6 cellular contexts compared by ENCODE assay signal in genomic region chr16:48936811-48937210, GRCh38.
"Had no signal": no experiment of that assay in that cellular context is flagged by ENCODE, and none has a peak within 500 bp of the region (broad histone marks: within the 10 kb centered on the region; RNA-seq: fewer than 3 reads in every experiment).

No MANE protein-coding gene starts in this region.

- H3K4me1 Mint-ChIP-seq: IgD-negative memory B cell had no signal

- DNase-seq: IMR-90, KBM-7 had no signal

- H3K4me3 ChIP-seq: K562 had no signal

- ATAC-seq: HepG2, K562 had no signal

- H3K4me3 Mint-ChIP-seq: IgD-negative memory B cell had no signal

- H3K27ac Mint-ChIP-seq: IgD-negative memory B cell had no signal

- H3K27ac ChIP-seq: HL-60 had no signal

- H3K27me3 Mint-ChIP-seq: IgD-negative memory B cell had no signal

- H3K36me3 Mint-ChIP-seq: IgD-negative memory B cell had no signal
